Comparison of ENCODE assay signal across 11 cellular contexts in the genomic region with DNA sequence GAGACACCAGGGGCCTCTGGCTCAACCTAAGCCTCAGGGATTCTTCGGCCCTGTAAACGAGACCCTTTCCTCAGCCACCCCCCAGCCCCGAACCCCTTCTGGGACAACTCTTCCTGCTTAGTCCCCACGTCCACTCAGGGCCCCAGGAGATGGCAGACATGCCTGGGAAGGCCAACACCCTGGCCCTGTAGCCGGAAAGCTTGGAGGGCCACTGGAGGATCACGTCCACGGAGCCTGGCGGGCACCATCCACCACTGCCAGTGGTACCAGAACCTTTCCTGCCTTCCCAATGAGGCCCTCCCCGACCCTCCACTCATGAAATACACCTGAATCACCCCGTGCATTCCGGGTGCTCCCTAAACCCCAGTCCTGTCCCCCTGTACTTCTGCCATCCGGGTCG. TPM values are rescaled to one million over a fixed set of nuclear protein-coding genes. Genes with fewer than 3 reads are reported as not detected.
A peak's percentile ranks its signal among the peaks of the same experiment; 100 is the strongest.
DNase-seq lines count a peak whose midpoint lies in the region; FAIRE-seq and TF ChIP-seq lines count a peak whose summit lies in the region.
"Had no signal": no experiment of that assay in that cellular context is flagged by ENCODE, and none has a peak within 500 bp of the region (broad histone marks: within the 10 kb centered on the region; RNA-seq: fewer than 3 reads in every experiment).

No MANE protein-coding gene starts in this region.

- no peaks in the 10 kb centered on the region for H3K27me3 Mint-ChIP-seq in activated CD4-positive, alpha-beta T cell treated with anti-CD3 and anti-CD28 coated beads, Interleukin-2, amount 10 ng/mL, durations not matched to agents 24 days and 14 days
- H3K27me3 Mint-ChIP-seq in brain (no peaks in the 10 kb centered on the region), osteocyte (ENCODE audit: unreplicated experiment) (no peaks in the 10 kb centered on the region)

- intact Hi-C loops in activated CD4-positive, alpha-beta T cell treated with anti-CD3 and anti-CD28 coated beads, Interleukin-2, amount 10 ng/mL, durations not matched to agents 24 days and 14 days (cut with micrococcal nuclease): loop anchor here (10.0 kb wide), 1 partner anchor 132 kb away; no protein-coding TSS in a partner anchor

- H3K4me3 Mint-ChIP-seq in activated CD4-positive, alpha-beta T cell treated with anti-CD3 and anti-CD28 coated beads, Interleukin-2, amount 10 ng/mL, durations not matched to agents 24 days and 14 days: peak overlapping the region; percentile 87
- H3K4me3 Mint-ChIP-seq in brain (peak overlapping the region; percentile 63 to 89 (median 89)), osteocyte (ENCODE audit: unreplicated experiment) (peak overlapping the region; percentile 84)

- H2AFZ ChIP-seq in Loucy (ENCODE audit: low read length): no peak overlapping the region

- peaks cover 15% of the 10 kb centered on the region for H3K36me3 Mint-ChIP-seq in activated CD4-positive, alpha-beta T cell treated with anti-CD3 and anti-CD28 coated beads, Interleukin-2, amount 10 ng/mL, durations not matched to agents 24 days and 14 days (ENCODE audit: low read depth)
- H3K36me3 Mint-ChIP-seq in brain (peaks cover 7% of the 10 kb centered on the region), osteocyte (ENCODE audit: unreplicated experiment) (peaks cover 3% of the 10 kb centered on the region)

- H3F3A ChIP-seq in Loucy (ENCODE audit: low read depth): no peaks in the 10 kb centered on the region

- H3K9ac ChIP-seq in Loucy (ENCODE audit: low read depth, low read length, poor library complexity, severe bottlenecking): peak overlapping the region; percentile 97

- peak overlapping the region; percentile 99 for H3K4me2 ChIP-seq in Loucy (ENCODE audit: low read depth, low read length, poor library complexity, severe bottlenecking)

- peak overlapping the region; percentile 92 for H3K4me3 ChIP-seq in Loucy (ENCODE audit: low read length, poor library complexity, severe bottlenecking)

- no peaks in the 10 kb centered on the region for H3K9me3 ChIP-seq in Loucy (ENCODE audit: insufficient read depth, low read depth, low read length)
- H3K9me3 ChIP-seq: Peyer's patch, tibial artery had no signal

- peaks cover 40% of the 10 kb centered on the region for H3K4me1 ChIP-seq in Loucy (ENCODE audit: insufficient read depth, low read length, poor library complexity, severe bottlenecking)

- H3K27ac Mint-ChIP-seq in activated CD4-positive, alpha-beta T cell treated with anti-CD3 and anti-CD28 coated beads, Interleukin-2, amount 10 ng/mL, durations not matched to agents 24 days and 14 days: peak overlapping the region; percentile 29
- H3K27ac Mint-ChIP-seq in brain (peak overlapping the region in 3 of 5 experiments; percentile 36 to 49 (median 38)), osteocyte (ENCODE audit: unreplicated experiment) (peak overlapping the region; percentile 31)

- H3K27me3 ChIP-seq in Loucy (ENCODE audit: insufficient read depth, low read length, poor library complexity, severe bottlenecking): no peaks in the 10 kb centered on the region
- H3K27me3 ChIP-seq: Peyer's patch, tibial artery had no signal

- H3K36me3 ChIP-seq in Loucy (ENCODE audit: insufficient read depth, low read length): no peaks in the 10 kb centered on the region

- H3K4me1 Mint-ChIP-seq in activated CD4-positive, alpha-beta T cell treated with anti-CD3 and anti-CD28 coated beads, Interleukin-2, amount 10 ng/mL, durations not matched to agents 24 days and 14 days: peaks cover 22% of the 10 kb centered on the region
- H3K4me1 Mint-ChIP-seq in brain: peaks cover 27% of the 10 kb centered on the region
- peaks cover 23% of the 10 kb centered on the region for H3K4me1 Mint-ChIP-seq in osteocyte (ENCODE audit: unreplicated experiment)

- H3K79me2 ChIP-seq in Loucy (ENCODE audit: insufficient read depth, low read length): peaks cover 40% of the 10 kb centered on the region

- peaks cover 26% of the 10 kb centered on the region for H4K20me1 ChIP-seq in Loucy (ENCODE audit: insufficient read depth, low read length, poor library complexity, severe bottlenecking)

- no peak for FAIRE-seq in HTR-8/SVneo (lab: Jason Lieb, UNC)

- no peaks in the 10 kb centered on the region for H3K9me3 Mint-ChIP-seq in activated CD4-positive, alpha-beta T cell treated with anti-CD3 and anti-CD28 coated beads, Interleukin-2, amount 10 ng/mL, durations not matched to agents 24 days and 14 days
- no peaks in the 10 kb centered on the region for H3K9me3 Mint-ChIP-seq in brain
- H3K9me3 Mint-ChIP-seq in osteocyte (ENCODE audit: unreplicated experiment): no peaks in the 10 kb centered on the region

- TF ChIP-seq CTCF in Loucy (conservative IDR thresholded peaks at IDR 0.05; ENCODE audit: low read length): no peak
- TF ChIP-seq CTCF in brain (conservative IDR thresholded peaks at IDR 0.05): no peak
- no peak for TF ChIP-seq CTCF in osteocyte (IDR thresholded peaks at IDR 0.05)

- no peak for DNase-seq in activated CD4-positive, alpha-beta T cell treated with anti-CD3 and anti-CD28 coated beads, Interleukin-2, amount 10 ng/mL, durations not matched to agents 24 days and 14 days
- no peak for DNase-seq in activated CD4-positive, alpha-beta T cell treated with anti-CD3 and anti-CD28 coated beads for 4 hours
- DNase-seq in osteocyte (ENCODE audit: extremely low spot score, unreplicated experiment) (no peak), HTR-8/SVneo (ENCODE audit: insufficient read length, low spot score) (no peak), NCI-H748 (lab: John Stamatoyannopoulos, UW; ENCODE audit: unreplicated experiment) (no peak)
- no peak for DNase-seq in activated T-cell treated with anti-CD3 and anti-CD28 coated beads, Interleukin-2, amount 50 U/mL, for 1 hour
- DNase-seq: NCI-H2171 treated with DMSO at 0.1 percent for 48 hours, Peyer's patch, tibial artery had no signal

- H3K9me2 ChIP-seq in Loucy (replicated peaks; ENCODE audit: low read depth, low read length): no peaks in the 10 kb centered on the region

RNA-seq across cellular contexts. Expression of gene AURKAIP1, which starts 2.0 kb away (rescaled TPM):
- total RNA-seq in activated CD4-positive, alpha-beta T cell treated with anti-CD3 and anti-CD28 coated beads, Interleukin-2, amount 10 ng/mL, durations not matched to agents 24 days and 14 days: 142 and 146 TPM in 2 replicates
- 217 TPM for polyA plus RNA-seq in brain (ENCODE audit: insufficient read depth, low read depth, low replicate concordance)
- total RNA-seq in osteocyte: 116 and 120 TPM in 2 replicates

RNA-seq across cellular contexts. Expression of gene MXRA8, which starts 14.7 kb away (rescaled TPM):
- 0.24 and 0.75 TPM in 2 replicates for total RNA-seq in activated CD4-positive, alpha-beta T cell treated with anti-CD3 and anti-CD28 coated beads, Interleukin-2, amount 10 ng/mL, durations not matched to agents 24 days and 14 days
- 10.2 TPM for polyA plus RNA-seq in brain (ENCODE audit: insufficient read depth, low read depth, low replicate concordance)
- 440 and 449 TPM in 2 replicates for total RNA-seq in osteocyte

RNA-seq across cellular contexts. Expression of gene DVL1, which starts 23.8 kb away (rescaled TPM):
- 63.2 and 65.9 TPM in 2 replicates for total RNA-seq in activated CD4-positive, alpha-beta T cell treated with anti-CD3 and anti-CD28 coated beads, Interleukin-2, amount 10 ng/mL, durations not matched to agents 24 days and 14 days
- polyA plus RNA-seq in brain (ENCODE audit: insufficient read depth, low read depth, low replicate concordance): 61.7 TPM
- total RNA-seq in osteocyte: 92.9 and 95.7 TPM in 2 replicates

RNA-seq across cellular contexts. Expression of gene CCNL2, which starts 26.1 kb away (rescaled TPM):
- total RNA-seq in activated CD4-positive, alpha-beta T cell treated with anti-CD3 and anti-CD28 coated beads, Interleukin-2, amount 10 ng/mL, durations not matched to agents 24 days and 14 days: 144 and 146 TPM in 2 replicates
- 19.4 TPM for polyA plus RNA-seq in brain (ENCODE audit: insufficient read depth, low read depth, low replicate concordance)
- total RNA-seq in osteocyte: 262 and 272 TPM in 2 replicates

RNA-seq across cellular contexts. Expression of gene MRPL20, which starts 34.0 kb away (rescaled TPM):
- total RNA-seq in activated CD4-positive, alpha-beta T cell treated with anti-CD3 and anti-CD28 coated beads, Interleukin-2, amount 10 ng/mL, durations not matched to agents 24 days and 14 days: 187 and 194 TPM in 2 replicates
- polyA plus RNA-seq in brain (ENCODE audit: insufficient read depth, low read depth, low replicate concordance): 152 TPM
- total RNA-seq in osteocyte: 82.1 and 86.9 TPM in 2 replicates

Comparison
In these comparisons a context has a peak if more than half of its experiments do, and no peak if none do; other contexts are left out.
1. RNA of gene MXRA8, which starts 14.7 kb away (total RNA-seq): 440 to 449 TPM in osteocyte; 0.24 to 0.75 TPM in activated CD4-positive, alpha-beta T cell treated with anti-CD3 and anti-CD28 coated beads, Interleukin-2, amount 10 ng/mL, durations not matched to agents 24 days and 14 days; every median in the first group is over 100 times any median in the second.
2. Peak in every context shown above with its lines, with median percentiles within 50 percentile points of each other: H3K27ac Mint-ChIP-seq and H3K4me3 Mint-ChIP-seq.